In genomic region chr3:47824541-47825473, GRCh38 we compare ENCODE assay signal across 8 cellular contexts. TPM values are rescaled to one million over a fixed set of nuclear protein-coding genes. Genes with fewer than 3 reads are reported as not detected.
DNase-seq lines count a peak whose midpoint lies in the region; ATAC-seq, FAIRE-seq and TF ChIP-seq lines count a peak whose summit lies in the region.

No MANE protein-coding gene starts in this region.

- no peak overlapping the region for H2BK15ac ChIP-seq in IMR-90 (ENCODE audit: low read depth, low read length)

- peak overlapping the region; percentile 52 to 76 for H3K4me3 ChIP-seq in DND-41 (ENCODE audit: low read depth in 1 of 2, low read length in 2 of 2)
- peak overlapping the region; percentile 79 for H3K4me3 ChIP-seq in IMR-90 (ENCODE audit: insufficient read depth, low read depth, low read length)
- peak overlapping the region; percentile 78 for H3K4me3 ChIP-seq in fibroblast of the aortic adventitia (ENCODE audit: low read depth, low read length)
- H3K4me3 ChIP-seq in neural cell (ENCODE audit: low read length): peak overlapping the region; percentile 95

- H2BK120ac ChIP-seq in IMR-90 (ENCODE audit: low read depth, low read length): peak overlapping the region; percentile 21; the same call in 1 of the 2 replicates

- H3K4ac ChIP-seq in IMR-90 (ENCODE audit: low read depth, low read length): peak overlapping the region; percentile 78

- peaks cover 35% of the 10 kb centered on the region for H3K4me1 ChIP-seq in DND-41 (ENCODE audit: insufficient read depth, low read length)
- peaks cover 6% of the 10 kb centered on the region for H3K4me1 ChIP-seq in IMR-90 (ENCODE audit: control insufficient read depth, insufficient read depth, low read length)

- TF ChIP-seq EP300 in neural cell (conservative IDR thresholded peaks at IDR 0.05; ENCODE audit: poor library complexity, severe bottlenecking): no peak

- H3K18ac ChIP-seq in IMR-90 (ENCODE audit: low read depth, low read length): peak overlapping the region; percentile 44; the same call in 1 of the 2 replicates

- peak overlapping the region; percentile 16; the same call in 1 of the 2 replicates for H3K56ac ChIP-seq in IMR-90 (ENCODE audit: extremely low read depth, insufficient read depth, low read length)

- H3K9ac ChIP-seq in DND-41 (ENCODE audit: low read depth, low read length): peak overlapping the region; percentile 92
- peak overlapping the region; percentile 84 for H3K9ac ChIP-seq in IMR-90 (ENCODE audit: low read depth, low read length)
- H3K9ac ChIP-seq in neural cell (ENCODE audit: low read length): peak overlapping the region; percentile 89

- intact Hi-C loops in IMR-90 (cut with micrococcal nuclease): no loop called here
- intact Hi-C loops in activated T-helper 2 cell treated with anti-CD3 and anti-CD28 coated beads, Interferon-gamma antibody, Interleukin-2, Interleukin-4, amounts not matched to agents 10 μg/mL and 5 μg/mL and 100 μg/mL, durations not matched to agents 14 hours and 24 hours and 36 hours (cut with micrococcal nuclease): loop anchor here (1.0 to 2.0 kb wide), 3 partner anchors 22 to 263 kb away; partner anchors contain the start of genes DHX30 and SMARCC1

- peaks cover 13 to 42% of the 10 kb centered on the region in 2 experiments for H3K79me1 ChIP-seq in IMR-90 (ENCODE audit: low read depth in 1 of 2, low read length in 2 of 2)

- in situ Hi-C loops in IMR-90 (cut with MboI; ENCODE audit: low sequenced_read_pairs): no loop called here

- peak overlapping the region; percentile 79 for H3K27ac Mint-ChIP-seq in activated T-helper 2 cell treated with anti-CD3 and anti-CD28 coated beads, Interferon-gamma antibody, Interleukin-2, Interleukin-4, amounts not matched to agents 10 μg/mL and 5 μg/mL and 100 μg/mL, durations not matched to agents 14 hours and 24 hours and 36 hours
- peak overlapping the region; percentile 94 to 99 for H3K27ac Mint-ChIP-seq in stimulated activated naive CD8-positive, alpha-beta T cell treated with anti-CD3 and anti-CD28 coated beads, Interleukin-15, amount 100 ng/mL, for 72 hours

- H3K27me3 ChIP-seq in DND-41 (ENCODE audit: insufficient read depth, low read length, poor library complexity) (no peaks in the 10 kb centered on the region), IMR-90 (ENCODE audit: control insufficient read depth, insufficient read depth, low read length) (no peaks in the 10 kb centered on the region), neural cell (ENCODE audit: insufficient read depth, low read depth, low read length) (no peaks in the 10 kb centered on the region)

- H4K20me1 ChIP-seq in DND-41 (ENCODE audit: insufficient read depth, low read length) (peaks cover 21% of the 10 kb centered on the region), IMR-90 (ENCODE audit: insufficient read depth, low read length) (peaks cover 15% of the 10 kb centered on the region; the same call in 1 of the 2 replicates), neural cell (ENCODE audit: insufficient read depth) (no peaks in the 10 kb centered on the region)

- CTCF ChIA-PET in IMR-90 (lab: Yijun Ruan, JAX): interaction anchor here (0.5 to 2.1 kb wide), 8 partner anchors 8 to 333 kb away, joined by 3 to 8 read pairs (median 4); no protein-coding TSS in a partner anchor

- H3K9me2 ChIP-seq in neural cell (ENCODE audit: insufficient read depth, low read length): no peaks in the 10 kb centered on the region

- ATAC-seq in DND-41 (ENCODE audit: insufficient read depth, low read depth) (peak; percentile 99), GM21528 (IDR thresholded peaks at IDR 0.05; ENCODE audit: low FRiP score, unreplicated experiment) (peak; percentile 71), IMR-90 (ENCODE audit: low read depth) (peak; percentile 99)
- peak; percentile 99 for ATAC-seq in stimulated activated naive CD8-positive, alpha-beta T cell treated with anti-CD3 and anti-CD28 coated beads, Interleukin-15, amount 100 ng/mL, for 72 hours

- peak overlapping the region; percentile 83 for H3K23ac ChIP-seq in IMR-90 (ENCODE audit: low read depth, low read length)

- peak; percentile 42 for TF ChIP-seq RAD21 in IMR-90 (IDR thresholded peaks at IDR 0.05; ENCODE audit: low read length)
- TF ChIP-seq RAD21 in neural cell (conservative IDR thresholded peaks at IDR 0.05): peak; percentile 72

- no peaks in the 10 kb centered on the region; the same call in none of the 2 replicates for H3K9me1 ChIP-seq in IMR-90 (ENCODE audit: insufficient read depth, low read length)

- H3K9me3 Mint-ChIP-seq in activated T-helper 2 cell treated with anti-CD3 and anti-CD28 coated beads, Interferon-gamma antibody, Interleukin-2, Interleukin-4, amounts not matched to agents 10 μg/mL and 5 μg/mL and 100 μg/mL, durations not matched to agents 14 hours and 24 hours and 36 hours: no peaks in the 10 kb centered on the region
- H3K9me3 Mint-ChIP-seq in stimulated activated naive CD8-positive, alpha-beta T cell treated with anti-CD3 and anti-CD28 coated beads, Interleukin-15, amount 100 ng/mL, for 72 hours: no peaks in the 10 kb centered on the region

- peak overlapping the region; percentile 90 for H3K4me3 Mint-ChIP-seq in activated T-helper 2 cell treated with anti-CD3 and anti-CD28 coated beads, Interferon-gamma antibody, Interleukin-2, Interleukin-4, amounts not matched to agents 10 μg/mL and 5 μg/mL and 100 μg/mL, durations not matched to agents 14 hours and 24 hours and 36 hours (ENCODE audit: low read depth)
- H3K4me3 Mint-ChIP-seq in stimulated activated naive CD8-positive, alpha-beta T cell treated with anti-CD3 and anti-CD28 coated beads, Interleukin-15, amount 100 ng/mL, for 72 hours: peak overlapping the region; percentile 91 to 92

- no peaks in the 10 kb centered on the region for H3F3A ChIP-seq in neural cell (ENCODE audit: insufficient read depth, low read length, poor library complexity, severe bottlenecking)

- TF ChIP-seq CTCF in DND-41 (IDR thresholded peaks at IDR 0.05; ENCODE audit: borderline replicate concordance, extremely low read depth, low read length, poor library complexity, severe bottlenecking) (peak; percentile 93), IMR-90 (conservative IDR thresholded peaks at IDR 0.05; ENCODE audit: low read depth, low read length) (peak; percentile 92), fibroblast of the aortic adventitia (IDR thresholded peaks at IDR 0.05; ENCODE audit: insufficient read depth, low read length) (peak; percentile 58), neural cell (IDR thresholded peaks at IDR 0.05; ENCODE audit: poor library complexity, severe bottlenecking) (peak; percentile 93)

- H3K27me3 Mint-ChIP-seq in activated T-helper 2 cell treated with anti-CD3 and anti-CD28 coated beads, Interferon-gamma antibody, Interleukin-2, Interleukin-4, amounts not matched to agents 10 μg/mL and 5 μg/mL and 100 μg/mL, durations not matched to agents 14 hours and 24 hours and 36 hours (ENCODE audit: low read depth): no peaks in the 10 kb centered on the region
- H3K27me3 Mint-ChIP-seq in stimulated activated naive CD8-positive, alpha-beta T cell treated with anti-CD3 and anti-CD28 coated beads, Interleukin-15, amount 100 ng/mL, for 72 hours: no peaks in the 10 kb centered on the region

- DNase-seq in DND-41 (peak; percentile 81), IMR-90 (peak; percentile 83), RCC 7860 (ENCODE audit: low spot score) (peak; percentile 62), fibroblast of the aortic adventitia (ENCODE audit: low read depth) (peak; percentile 78)
- peak; percentile 77 for DNase-seq in activated T-helper 2 cell treated with anti-CD3 and anti-CD28 coated beads, Interferon-gamma antibody, Interleukin-2, Interleukin-4, amounts not matched to agents 10 μg/mL and 5 μg/mL and 100 μg/mL, durations not matched to agents 14 hours and 24 hours and 36 hours (ENCODE audit: low spot score)
- DNase-seq in stimulated activated naive CD8-positive, alpha-beta T cell treated with anti-CD3 and anti-CD28 coated beads, Interleukin-15, amount 100 ng/mL, for 72 hours: peak; percentile 84 to 85

- peak overlapping the region; percentile 87 for H4K5ac ChIP-seq in IMR-90 (ENCODE audit: low read depth, low read length)

- peak overlapping the region; percentile 43 for H4K91ac ChIP-seq in IMR-90 (ENCODE audit: insufficient read depth, low read depth, low read length)

- H3K79me2 ChIP-seq in DND-41 (ENCODE audit: insufficient read depth, low read length) (peaks cover 51% of the 10 kb centered on the region), neural cell (replicated peaks; ENCODE audit: insufficient read depth, low read length) (peaks cover 25% of the 10 kb centered on the region)

- H3K36me3 ChIP-seq in DND-41 (ENCODE audit: insufficient read depth, low read length) (peaks cover 58% of the 10 kb centered on the region), IMR-90 (ENCODE audit: control insufficient read depth, insufficient read depth, low read length) (peaks cover 20% of the 10 kb centered on the region), neural cell (ENCODE audit: insufficient read depth, low read length) (peaks cover 8% of the 10 kb centered on the region)

- H4K8ac ChIP-seq in IMR-90 (ENCODE audit: low read depth in 2 of 2, low read length in 2 of 2): peak overlapping the region; percentile 53 to 97

- H3K27ac ChIP-seq in DND-41 (ENCODE audit: low read length): peak overlapping the region; percentile 76
- H3K27ac ChIP-seq in IMR-90 (ENCODE audit: insufficient read depth, low read length): peak overlapping the region; percentile 71
- peak overlapping the region; percentile 53 for H3K27ac ChIP-seq in neural cell (ENCODE audit: low read length)

- H3K14ac ChIP-seq in IMR-90 (replicated peaks; ENCODE audit: low read depth, low read length): peak overlapping the region; percentile 86

- peak overlapping the region; percentile 70 for H2BK5ac ChIP-seq in IMR-90 (ENCODE audit: low read depth, low read length, poor library complexity, severe bottlenecking)

- H2BK20ac ChIP-seq in IMR-90 (ENCODE audit: low read depth, low read length): no peak overlapping the region

- peak; percentile 85 for TF ChIP-seq POLR2A in IMR-90 (IDR thresholded peaks at IDR 0.05; ENCODE audit: low read depth, low read length)

- H3K4me2 ChIP-seq in DND-41 (ENCODE audit: insufficient read depth, low read length) (peak overlapping the region; percentile 77), IMR-90 (ENCODE audit: low read depth, low read length) (peak overlapping the region; percentile 90), neural cell (ENCODE audit: low read length) (peak overlapping the region; percentile 81)

- H2AK9ac ChIP-seq in IMR-90 (replicated peaks; ENCODE audit: low read depth, low read length, poor library complexity): peak overlapping the region; percentile 93

- POLR2A ChIA-PET in IMR-90 (lab: Charles Lee; ENCODE audit: unreplicated experiment): interaction anchor here (1.0 kb wide), 1 partner anchor 12 kb away, joined by 3 read pairs; no protein-coding TSS in a partner anchor

- peak overlapping the region; percentile 79 for H2AFZ ChIP-seq in DND-41 (ENCODE audit: low read depth, low read length)
- H2AFZ ChIP-seq in IMR-90 (replicated peaks; ENCODE audit: low read length, poor library complexity): peak overlapping the region; percentile 89
- H2AFZ ChIP-seq in neural cell (ENCODE audit: low read depth, low read length): no peak overlapping the region

- dilution Hi-C loops in IMR-90 (cut with HindIII; ENCODE audit: low sequenced_read_pairs, unreplicated experiment): no loop called here

- H2AK5ac ChIP-seq in IMR-90 (ENCODE audit: low read depth, low read length): peak overlapping the region; percentile 71

- BruUV-seq in IMR-90 (replicated peaks; lab: Mats Ljungman, UMichigan): no TSS peak

- 0% methylated on average over 2 of the region's 77 CpGs; no CpG with 5 or more reads in 1 of the 2 experiments for WGBS in IMR-90 (ENCODE audit: extremely low coverage in 2 of 2, insufficient read length in 1 of 2), 2 experiments

- H3K9me3 ChIP-seq in DND-41 (ENCODE audit: insufficient read depth, low read length, severe bottlenecking): no peaks in the 10 kb centered on the region
- H3K9me3 ChIP-seq in IMR-90 (ENCODE audit: control insufficient read depth, insufficient read depth, low read length): no peaks in the 10 kb centered on the region
- H3K9me3 ChIP-seq in neural cell (ENCODE audit: low read length): no peaks in the 10 kb centered on the region

- H3K36me3 Mint-ChIP-seq in activated T-helper 2 cell treated with anti-CD3 and anti-CD28 coated beads, Interferon-gamma antibody, Interleukin-2, Interleukin-4, amounts not matched to agents 10 μg/mL and 5 μg/mL and 100 μg/mL, durations not matched to agents 14 hours and 24 hours and 36 hours (ENCODE audit: low read depth): peaks cover 46% of the 10 kb centered on the region

- H3K4me1 Mint-ChIP-seq in activated T-helper 2 cell treated with anti-CD3 and anti-CD28 coated beads, Interferon-gamma antibody, Interleukin-2, Interleukin-4, amounts not matched to agents 10 μg/mL and 5 μg/mL and 100 μg/mL, durations not matched to agents 14 hours and 24 hours and 36 hours (ENCODE audit: low read depth): peaks cover 29% of the 10 kb centered on the region
- peaks cover 44% of the 10 kb centered on the region for H3K4me1 Mint-ChIP-seq in stimulated activated naive CD8-positive, alpha-beta T cell treated with anti-CD3 and anti-CD28 coated beads, Interleukin-15, amount 100 ng/mL, for 72 hours

- FAIRE-seq in RCC 7860 (lab: Jason Lieb, UNC): no peak

RNA-seq across cellular contexts. Expression of gene DHX30, which starts 21.9 kb away (rescaled TPM):
- total RNA-seq in IMR-90 (2012; rRNA removed): 51.7 and 57.2 TPM in 2 replicates
- polyA plus RNA-seq in IMR-90 (2012; rRNA removed): 55.6 and 63.0 TPM in 2 replicates
- polyA plus RNA-seq in IMR-90 (2012; cell fraction: cytosol; rRNA removed): 37.1 and 45.6 TPM in 2 replicates
- polyA plus RNA-seq in IMR-90 (2012; cell fraction: nucleus; rRNA removed; ENCODE audit: low replicate concordance): 104 and 239 TPM in 2 replicates
- total RNA-seq in activated T-helper 2 cell treated with anti-CD3 and anti-CD28 coated beads, Interferon-gamma antibody, Interleukin-2, Interleukin-4, amounts not matched to agents 10 μg/mL and 5 μg/mL and 100 μg/mL, durations not matched to agents 14 hours and 24 hours and 36 hours: 123 and 126 TPM in 2 replicates
- total RNA-seq in fibroblast of the aortic adventitia (ENCODE audit: low replicate concordance): 39.2 and 51.5 TPM in 2 replicates
- 101 and 115 TPM in 2 replicates for polyA plus RNA-seq in neural cell
- polyA minus RNA-seq in neural cell: 114 and 117 TPM in 2 replicates

RNA-seq across cellular contexts. Expression of gene SMARCC1, which starts 43.1 kb away (rescaled TPM):
- 39.6 and 51.4 TPM in 2 replicates for total RNA-seq in IMR-90 (2012; rRNA removed)
- polyA plus RNA-seq in IMR-90 (2012; rRNA removed): 18.6 and 20.0 TPM in 2 replicates
- polyA plus RNA-seq in IMR-90 (2012; cell fraction: cytosol; rRNA removed): 6.6 and 9.6 TPM in 2 replicates
- polyA plus RNA-seq in IMR-90 (2012; cell fraction: nucleus; rRNA removed; ENCODE audit: low replicate concordance): 17.9 and 20.3 TPM in 2 replicates
- 150 and 166 TPM in 2 replicates for total RNA-seq in activated T-helper 2 cell treated with anti-CD3 and anti-CD28 coated beads, Interferon-gamma antibody, Interleukin-2, Interleukin-4, amounts not matched to agents 10 μg/mL and 5 μg/mL and 100 μg/mL, durations not matched to agents 14 hours and 24 hours and 36 hours
- 42.7 and 44.5 TPM in 2 replicates for total RNA-seq in fibroblast of the aortic adventitia (ENCODE audit: low replicate concordance)
- polyA plus RNA-seq in neural cell: 29.4 and 31.9 TPM in 2 replicates
- 127 TPM in 2 replicates for polyA minus RNA-seq in neural cell

Comparison
In these comparisons a context has a peak if more than half of its experiments do, and no peak if none do; other contexts are left out.
1. Peak in every context shown above with its lines: DNase-seq, ATAC-seq, H3K4me3 ChIP-seq and H3K27ac ChIP-seq.